22 cellular contexts compared by ENCODE assay signal in genomic region chr11:68859123-68859522, GRCh38. TPM values are rescaled to one million over a fixed set of nuclear protein-coding genes. Genes with fewer than 3 reads are reported as not detected.
DNase-seq lines count a peak whose midpoint lies in the region; ATAC-seq, FAIRE-seq and TF ChIP-seq lines count a peak whose summit lies in the region.
"Had no signal": no experiment of that assay in that cellular context is flagged by ENCODE, and none has a peak within 500 bp of the region (broad histone marks: within the 10 kb centered on the region; RNA-seq: fewer than 3 reads in every experiment).

No MANE protein-coding gene starts in this region.

- H3K4ac ChIP-seq in trophoblast cell (ENCODE audit: low read depth, low read length), result no peak overlapping the region

- no peak overlapping the region for H4K8ac ChIP-seq in trophoblast cell (ENCODE audit: low read depth, low read length)

- H4K20me1 ChIP-seq in HepG2 (ENCODE audit: insufficient read depth, low read length) (no peaks in the 10 kb centered on the region), K562 (replicated peaks; ENCODE audit: control insufficient read depth, insufficient read depth, low read length) (no peaks in the 10 kb centered on the region)

- H3K9ac ChIP-seq in HepG2 (ENCODE audit: insufficient read depth, low read depth, low read length) (no peak overlapping the region), K562 (ENCODE audit: insufficient read depth in 1 of 2, low read depth in 2 of 2, low read length in 2 of 2) (no peak overlapping the region), trophoblast cell (ENCODE audit: low read length) (no peak overlapping the region)
- H3K9ac ChIP-seq: BLaER1 treated with 17β-estradiol and CSF1 and Interleukin-3, amounts not matched to agents 10 nM and 100 nM had no signal

- H3K14ac ChIP-seq in trophoblast cell (ENCODE audit: low read length), result no peak overlapping the region

- H3K23ac ChIP-seq in trophoblast cell (ENCODE audit: low read length), result no peak overlapping the region

- TF ChIP-seq RAD21 in HepG2 (CRISPR knock-in tag; IDR thresholded peaks at IDR 0.05) (no peak), K562 (CRISPR knock-in tag; conservative IDR thresholded peaks at IDR 0.05 in 1 of 2, IDR thresholded peaks at IDR 0.05 in 1 of 2) (no peak)

- H3K4me2 ChIP-seq in HepG2 (ENCODE audit: low read depth, low read length) (no peak overlapping the region), K562 (ENCODE audit: insufficient read depth, low read length) (no peak overlapping the region), trophoblast cell (ENCODE audit: low read length) (no peak overlapping the region)
- H3K4me2 ChIP-seq: BLaER1 treated with 17β-estradiol and CSF1 and Interleukin-3, amounts not matched to agents 10 nM and 100 nM; GM23338 had no signal

- TF ChIP-seq CTCF in HepG2 (CRISPR knock-in tag; IDR thresholded peaks at IDR 0.05) (no peak), right lobe of liver (IDR thresholded peaks at IDR 0.05) (no peak), K562 (IDR thresholded peaks at IDR 0.05 in 2 of 3, conservative IDR thresholded peaks at IDR 0.05 in 1 of 3; ENCODE audit: insufficient read depth in 2 of 3, low read depth in 1 of 3, low read length in 3 of 3) (no peak)
- no peak for TF ChIP-seq CTCF in CD8-positive, alpha-beta T cell (IDR thresholded peaks at IDR 0.05)

- no peaks in the 10 kb centered on the region for H3K9me3 Mint-ChIP-seq in CD8-positive, alpha-beta T cell
- H3K9me3 Mint-ChIP-seq: CD4-positive, alpha-beta T cell had no signal

- H3K9me1 ChIP-seq in K562 (ENCODE audit: control insufficient read depth, insufficient read depth, low read length), result no peaks in the 10 kb centered on the region

- H2BK12ac ChIP-seq in trophoblast cell (ENCODE audit: low read length), result no peak overlapping the region

- BruUV-seq in HepG2 (replicated peaks; lab: Mats Ljungman, UMichigan), result no TSS peak
- BruUV-seq in K562 (replicated peaks; lab: Mats Ljungman, UMichigan), result no TSS peak

- H3K4me3 Mint-ChIP-seq in CD8-positive, alpha-beta T cell, result no peak overlapping the region
- H3K4me3 Mint-ChIP-seq: CD14-positive monocyte; CD4-positive, alpha-beta T cell; GM23338 had no signal

- H3K79me2 ChIP-seq in HepG2 (ENCODE audit: insufficient read depth, low read length) (no peaks in the 10 kb centered on the region), K562 (ENCODE audit: control insufficient read depth, insufficient read depth, low read length) (no peaks in the 10 kb centered on the region), trophoblast cell (ENCODE audit: control insufficient read depth, insufficient read depth, low read length, poor library complexity) (no peaks in the 10 kb centered on the region)

- H3K79me1 ChIP-seq in trophoblast cell (ENCODE audit: low read length), result no peaks in the 10 kb centered on the region

- H3K36me3 ChIP-seq in HepG2 (replicated peaks in 1 of 2; ENCODE audit: control insufficient read depth in 1 of 2, insufficient read depth in 2 of 2, low read length in 2 of 2) (no peaks in the 10 kb centered on the region), right lobe of liver (no peaks in the 10 kb centered on the region), K562 (ENCODE audit: control insufficient read depth, insufficient read depth, low read length) (no peaks in the 10 kb centered on the region), trophoblast cell (ENCODE audit: control insufficient read depth in 1 of 2, insufficient read depth in 2 of 2, low read length in 2 of 2) (no peaks in the 10 kb centered on the region)
- no peaks in the 10 kb centered on the region for H3K36me3 ChIP-seq in CD8-positive, alpha-beta T cell (ENCODE audit: insufficient read depth, low read length)
- H3K36me3 ChIP-seq: BE2C, HAP-1 had no signal

- WGBS in HepG2 (ENCODE audit: low lambda C conversion rate), result 74% methylated on average over 8 of the region's 8 CpGs
- 80% methylated on average over 7 of the region's 8 CpGs for WGBS in right lobe of liver (ENCODE audit: insufficient coverage, low coverage, low lambda C conversion rate, missing lambda C conversion rate)
- 35% methylated on average over 8 of the region's 8 CpGs for WGBS in K562 (ENCODE audit: insufficient coverage, low coverage, missing lambda C conversion rate)
- WGBS in trophoblast cell (ENCODE audit: extremely low coverage, insufficient coverage, insufficient read length), result no CpG with 5 or more reads among the region's 8 CpGs

- H3K27me3 ChIP-seq in HepG2 (ENCODE audit: control insufficient read depth in 1 of 2, insufficient read depth in 2 of 2, low read length in 2 of 2), result peaks cover 0 to 3% of the 10 kb centered on the region in 2 experiments; a peak in 1 of 5 replicates
- H3K27me3 ChIP-seq in right lobe of liver, result no peaks in the 10 kb centered on the region
- peaks cover 0 to 4% of the 10 kb centered on the region in 2 experiments; a peak in 2 of 5 replicates for H3K27me3 ChIP-seq in K562 (ENCODE audit: control insufficient read depth in 2 of 2, insufficient read depth in 2 of 2, low read length in 2 of 2)
- H3K27me3 ChIP-seq in trophoblast cell (ENCODE audit: insufficient read depth, low read length), result peaks cover 8% of the 10 kb centered on the region
- peaks cover 5% of the 10 kb centered on the region for H3K27me3 ChIP-seq in CD8-positive, alpha-beta T cell (ENCODE audit: insufficient read depth, low read length)

- CTCF ChIA-PET in HepG2 (lab: Yijun Ruan, JAX; ENCODE audit: low intra/inter-chr PET ratio, low total read pairs), result no interaction called here
- CTCF ChIA-PET in K562 (lab: Yijun Ruan, JAX; ENCODE audit: low intra/inter-chr PET ratio), result no interaction called here
- CTCF ChIA-PET in CD8-positive, alpha-beta T cell (lab: Charles Lee), result no interaction called here

- POLR2A ChIA-PET in HepG2 (lab: Yijun Ruan, JAX), result interaction anchor here (3.5 kb wide), 1 partner anchor 15 kb away, joined by 31 read pairs; no protein-coding TSS in a partner anchor
- POLR2A ChIA-PET in K562 (lab: Yijun Ruan, JAX), result no interaction called here
- POLR2A ChIA-PET in CD8-positive, alpha-beta T cell (lab: Charles Lee), result no interaction called here

- H2AFZ ChIP-seq in HepG2 (ENCODE audit: low read length) (no peak overlapping the region), K562 (ENCODE audit: low read depth, low read length) (no peak overlapping the region), trophoblast cell (ENCODE audit: insufficient read depth, low read length, poor library complexity) (no peak overlapping the region)
- H2AFZ ChIP-seq: GM23338 had no signal

- no peak overlapping the region for H3K27ac Mint-ChIP-seq in CD8-positive, alpha-beta T cell
- H3K27ac Mint-ChIP-seq: CD14-positive monocyte; CD4-positive, alpha-beta T cell; GM23338 had no signal

- no peak overlapping the region for H4K91ac ChIP-seq in trophoblast cell (ENCODE audit: low read depth, low read length)

- H3K27me3 Mint-ChIP-seq in CD8-positive, alpha-beta T cell (ENCODE audit: low read depth), result peaks cover 8% of the 10 kb centered on the region

- DNase-seq in HepG2 (ENCODE audit: low spot score), result no peak
- DNase-seq in right lobe of liver, result no peak
- DNase-seq in K562 (ENCODE audit: extremely low read depth in 1 of 4, low spot score in 3 of 4), result no peak
- DNase-seq in trophoblast cell, result peak; percentile 83 to 97
- no peak for DNase-seq in CD8-positive, alpha-beta T cell
- DNase-seq: BE2C; Calu3; CD4-positive, alpha-beta T cell; COR-L47; DMS53; DMS79 treated with DMSO at 0.1 percent for 48 hours had no signal

- TF ChIP-seq EP300 in HepG2 (IDR thresholded peaks at IDR 0.05; ENCODE audit: low read depth in 2 of 2, low read length in 2 of 2) (no peak), HepG2 (CRISPR knock-in tag; IDR thresholded peaks at IDR 0.05; ENCODE audit: borderline replicate concordance) (no peak), K562 (IDR thresholded peaks at IDR 0.05; ENCODE audit: low read length) (no peak)

- no peak overlapping the region for H2BK120ac ChIP-seq in trophoblast cell (ENCODE audit: insufficient read depth, low read length, poor library complexity)

- ATAC-seq in HepG2 (no peak), right lobe of liver (no peak), K562 (no peak), GM21576 (IDR thresholded peaks at IDR 0.05; ENCODE audit: unreplicated experiment) (no peak), HG03135 (IDR thresholded peaks at IDR 0.05; ENCODE audit: unreplicated experiment) (no peak)
- ATAC-seq in CD8-positive, alpha-beta T cell, result no peak
- ATAC-seq: GM23338 had no signal

- peaks cover 3% of the 10 kb centered on the region for H3K36me3 Mint-ChIP-seq in CD8-positive, alpha-beta T cell
- H3K36me3 Mint-ChIP-seq: CD14-positive monocyte had no signal

- H3K18ac ChIP-seq in trophoblast cell (ENCODE audit: low read length), result no peak overlapping the region

- no peak overlapping the region for H4K12ac ChIP-seq in trophoblast cell (ENCODE audit: low read depth, low read length)

- H3K27ac ChIP-seq in HepG2 (ENCODE audit: extremely low read length, insufficient read depth, low read length), result no peak overlapping the region
- H3K27ac ChIP-seq in right lobe of liver, result peak overlapping the region in 1 of 3 donors; percentile 75
- no peak overlapping the region for H3K27ac ChIP-seq in K562 (ENCODE audit: extremely low read depth, low read depth, low read length)
- no peak overlapping the region for H3K27ac ChIP-seq in trophoblast cell (ENCODE audit: low read depth, low read length)
- H3K27ac ChIP-seq in CD8-positive, alpha-beta T cell (ENCODE audit: low read depth, low read length), result no peak overlapping the region
- H3K27ac ChIP-seq: 22Rv1; BLaER1 treated with 17β-estradiol and CSF1 and Interleukin-3, amounts not matched to agents 10 nM and 100 nM had no signal

- TF ChIP-seq POLR2A in HepG2 (IDR thresholded peaks at IDR 0.05; ENCODE audit: insufficient read depth in 1 of 2, low read depth in 2 of 2, low read length in 2 of 2) (no peak), right lobe of liver (IDR thresholded peaks at IDR 0.05) (no peak), K562 (conservative IDR thresholded peaks at IDR 0.05) (no peak)

- H3K4me1 Mint-ChIP-seq in CD8-positive, alpha-beta T cell (ENCODE audit: low read depth), result peaks cover 3% of the 10 kb centered on the region

- H3K9me3 ChIP-seq in HepG2 (ENCODE audit: low read length), result peaks cover 8% of the 10 kb centered on the region
- no peaks in the 10 kb centered on the region for H3K9me3 ChIP-seq in right lobe of liver
- 0 out of 2 replicates have a peak, but pooled peaks cover 4% of the 10 kb centered on the region for H3K9me3 ChIP-seq in K562 (replicated peaks; ENCODE audit: control insufficient read depth, insufficient read depth, low read depth, low read length)
- H3K9me3 ChIP-seq in trophoblast cell (ENCODE audit: insufficient read depth, low read depth, low read length), result peaks cover 7% of the 10 kb centered on the region
- H3K9me3 ChIP-seq in CD8-positive, alpha-beta T cell (ENCODE audit: low read length), result peaks cover 2% of the 10 kb centered on the region

- no peak overlapping the region for H2BK5ac ChIP-seq in trophoblast cell (ENCODE audit: low read depth, low read length, poor library complexity)

- intact Hi-C loops in HepG2 (cut with micrococcal nuclease; ENCODE audit: unreplicated experiment), result no loop called here
- intact Hi-C loops in right lobe of liver (cut with DNase I), result no loop called here
- intact Hi-C loops in K562 (cut with micrococcal nuclease), result no loop called here
- intact Hi-C loops in CD8-positive, alpha-beta T cell (cut with DNase I, micrococcal nuclease), result no loop called here

- H3K4me3 ChIP-seq in HepG2 (replicated peaks in 1 of 3; ENCODE audit: insufficient read depth in 1 of 3, low read depth in 2 of 3, low read length in 3 of 3) (no peak overlapping the region), right lobe of liver (no peak overlapping the region), K562 (no peak overlapping the region), trophoblast cell (ENCODE audit: low read depth, low read length) (no peak overlapping the region)
- no peak overlapping the region for H3K4me3 ChIP-seq in CD8-positive, alpha-beta T cell (ENCODE audit: low read depth, low read length)
- H3K4me3 ChIP-seq: BLaER1 treated with 17β-estradiol and CSF1 and Interleukin-3, amounts not matched to agents 10 nM and 100 nM; GM23338; HAP-1 had no signal

- H3K4me1 ChIP-seq in HepG2 (ENCODE audit: insufficient read depth, low read length) (peaks cover 45% of the 10 kb centered on the region), right lobe of liver (peaks cover 5 to 19% (median 11%) of the 10 kb centered on the region in 4 donors), K562 (replicated peaks in 1 of 2; ENCODE audit: control insufficient read depth in 2 of 2, insufficient read depth in 2 of 2, low read length in 2 of 2) (peaks cover 16 to 27% of the 10 kb centered on the region in 2 experiments), trophoblast cell (ENCODE audit: control insufficient read depth in 1 of 2, insufficient read depth in 2 of 2, low read length in 2 of 2) (peaks cover 3 to 7% of the 10 kb centered on the region in 2 experiments)
- H3K4me1 ChIP-seq in CD8-positive, alpha-beta T cell (ENCODE audit: insufficient read depth, low read length), result peaks cover 6% of the 10 kb centered on the region
- H3K4me1 ChIP-seq: BE2C had no signal

- no peak overlapping the region for H2AK5ac ChIP-seq in trophoblast cell (ENCODE audit: low read length)

- in situ Hi-C loops in HepG2 (cut with HindIII; ENCODE audit: extremely low pct_ligation_motif_present, low pct_unique_long_range_greater_than_20kb), result no loop called here
- in situ Hi-C loops in K562 (cut with MboI), result no loop called here

- FAIRE-seq in HepG2 (lab: Jason Lieb, UNC) (no peak), K562 (lab: Jason Lieb, UNC) (no peak)
- FAIRE-seq: A204.1, G401.6, GM19239, H54 had no signal

RNA-seq across cellular contexts. Expression of gene CPT1A, which starts 17.4 kb away (rescaled TPM):
- total RNA-seq in HepG2 (2016; rRNA removed; fragmentation: Illumina TruSeq; extraction: Trizol) (5.9 and 7.0 TPM in 2 replicates), right lobe of liver (100 to 1,000 TPM in 3 of 6 experiments, 10 to 100 TPM in 3; 30.5 to 152 (median 90.8) TPM), K562 (2014; rRNA removed) (12.1 and 12.3 TPM in 2 replicates), K562 (2014; rRNA removed; fragmentation: Illumina TruSeq; extraction: Trizol) (12.3 and 13.0 TPM in 2 replicates), K562 (2015; rRNA removed; fragmentation: Illumina TruSeq; extraction: Trizol) (15.7 and 16.1 TPM in 2 replicates), K562 (2021) (29.1 and 30.9 TPM in 2 replicates)
- total RNA-seq in HepG2 (2016; cell fraction: cytosol; rRNA removed; fragmentation: Illumina TruSeq; extraction: Trizol; ENCODE audit: low read depth), result 2.1 and 2.2 TPM in 2 replicates
- total RNA-seq in HepG2 (2016; cell fraction: insoluble cytoplasmic fraction; rRNA removed; fragmentation: Illumina TruSeq; extraction: Trizol), result 5.0 and 7.5 TPM in 2 replicates
- total RNA-seq in HepG2 (2016; cell fraction: membrane; rRNA removed; fragmentation: Illumina TruSeq; extraction: Trizol), result 4.1 and 4.3 TPM in 2 replicates
- 9.1 and 10.4 TPM in 2 replicates for total RNA-seq in HepG2 (2016; cell fraction: nucleus; rRNA removed; fragmentation: Illumina TruSeq; extraction: Trizol)
- polyA plus RNA-seq in HepG2 (2011; rRNA removed) (7.1 and 14.3 TPM in 2 replicates), K562 (2011; rRNA removed) (3.6 and 4.8 TPM in 2 replicates), K562 (2014; fragmentation: Illumina TruSeq; extraction: Trizol) (17.9 and 19.0 TPM in 2 replicates), K562 (2014; fragmentation: Nextera tagmentation; extraction: Ambion mirVana) (1 to 10 TPM; 2.6 to 3.0 TPM), K562 (2014; rRNA removed) (9.6 and 10.6 TPM in 2 replicates)
- 5.2 and 8.0 TPM in 2 replicates for polyA plus RNA-seq in HepG2 (2011; cell fraction: cytosol; rRNA removed)
- polyA plus RNA-seq in HepG2 (2011; cell fraction: nucleus; rRNA removed), result 21.8 and 25.1 TPM in 2 replicates
- 29.0 and 36.7 TPM in 2 replicates for polyA plus RNA-seq in HepG2 (2012)
- 0.69 and 0.71 TPM in 2 replicates for polyA plus RNA-seq in HepG2 (2016; cell fraction: cytosol; fragmentation: Illumina TruSeq; extraction: Trizol; ENCODE audit: low read depth)
- 3.6 and 4.1 TPM in 2 replicates for polyA plus RNA-seq in HepG2 (2016; cell fraction: insoluble cytoplasmic fraction; fragmentation: Illumina TruSeq; extraction: Trizol; ENCODE audit: low read depth)
- 1.4 and 1.9 TPM in 2 replicates for polyA plus RNA-seq in HepG2 (2016; cell fraction: membrane; fragmentation: Illumina TruSeq; extraction: Trizol; ENCODE audit: low read depth)
- polyA plus RNA-seq in HepG2 (2016; cell fraction: nucleus; fragmentation: Illumina TruSeq; extraction: Trizol; ENCODE audit: insufficient read depth, low read depth), result 11.0 and 11.5 TPM in 2 replicates
- 29.7 and 125 TPM in 2 replicates for polyA minus RNA-seq in HepG2 (2011; rRNA and poly(A)+ RNA removed; ENCODE audit: low replicate concordance)
- polyA minus RNA-seq in HepG2 (2011; cell fraction: cytosol; rRNA and poly(A)+ RNA removed), result 18.2 and 34.1 TPM in 2 replicates
- 14.2 and 22.8 TPM in 2 replicates for polyA minus RNA-seq in HepG2 (2011; cell fraction: nucleus; rRNA and poly(A)+ RNA removed)
- total RNA-seq in K562 (2011; cell fraction: chromatin; rRNA removed; ENCODE audit: low replicate concordance), result 27.6 and 42.4 TPM in 2 replicates
- 32.0 and 35.1 TPM in 2 replicates for total RNA-seq in K562 (2011; cell fraction: nucleolus; rRNA removed)
- total RNA-seq in K562 (2011; cell fraction: nucleoplasm; rRNA removed), result 40.3 and 44.9 TPM in 2 replicates
- polyA plus RNA-seq in K562 (2011; cell fraction: cytosol; rRNA removed), result 4.1 and 5.2 TPM in 2 replicates
- 7.6 and 13.2 TPM in 2 replicates for polyA plus RNA-seq in K562 (2011; cell fraction: nucleus; rRNA removed)
- polyA plus RNA-seq in K562 (2012), result 16.6 and 17.9 TPM in 2 replicates
- 8.5 and 13.9 TPM in 2 replicates for polyA minus RNA-seq in K562 (2011; rRNA and poly(A)+ RNA removed)
- 16.5 and 22.4 TPM in 2 replicates for polyA minus RNA-seq in K562 (2011; cell fraction: cytosol; rRNA and poly(A)+ RNA removed)
- polyA minus RNA-seq in K562 (2011; cell fraction: nucleus; rRNA and poly(A)+ RNA removed), result 4.4 and 5.4 TPM in 2 replicates
- 0.17 and 0.21 TPM in 2 replicates for polyA plus RNA-seq in trophoblast cell (2013)
- 10 to 100 TPM in 1 of 2 experiments, 1 to 10 TPM in 1; 9.5 to 12.3 TPM for total RNA-seq in CD8-positive, alpha-beta T cell

RNA-seq across cellular contexts. Expression of gene MRPL21, which starts 44.5 kb away (rescaled TPM):
- total RNA-seq in HepG2 (2016; rRNA removed; fragmentation: Illumina TruSeq; extraction: Trizol) (100 and 128 TPM in 2 replicates), right lobe of liver (10 to 100 TPM; 18.8 to 50.4 (median 26.0) TPM), K562 (2014; rRNA removed) (254 and 255 TPM in 2 replicates), K562 (2014; rRNA removed; fragmentation: Illumina TruSeq; extraction: Trizol) (196 and 207 TPM in 2 replicates), K562 (2015; rRNA removed; fragmentation: Illumina TruSeq; extraction: Trizol) (207 and 219 TPM in 2 replicates), K562 (2021) (201 and 238 TPM in 2 replicates)
- 51.5 and 56.8 TPM in 2 replicates for total RNA-seq in HepG2 (2016; cell fraction: cytosol; rRNA removed; fragmentation: Illumina TruSeq; extraction: Trizol; ENCODE audit: low read depth)
- total RNA-seq in HepG2 (2016; cell fraction: insoluble cytoplasmic fraction; rRNA removed; fragmentation: Illumina TruSeq; extraction: Trizol), result 90.5 and 136 TPM in 2 replicates
- total RNA-seq in HepG2 (2016; cell fraction: membrane; rRNA removed; fragmentation: Illumina TruSeq; extraction: Trizol), result 53.3 and 53.5 TPM in 2 replicates
- 41.8 and 43.3 TPM in 2 replicates for total RNA-seq in HepG2 (2016; cell fraction: nucleus; rRNA removed; fragmentation: Illumina TruSeq; extraction: Trizol)
- polyA plus RNA-seq in HepG2 (2011; rRNA removed) (56.3 and 61.5 TPM in 2 replicates), K562 (2011; rRNA removed) (194 and 232 TPM in 2 replicates), K562 (2014; fragmentation: Illumina TruSeq; extraction: Trizol) (203 and 210 TPM in 2 replicates), K562 (2014; fragmentation: Nextera tagmentation; extraction: Ambion mirVana) (100 to 1,000 TPM; 448 to 618 TPM), K562 (2014; rRNA removed) (328 and 364 TPM in 2 replicates)
- polyA plus RNA-seq in HepG2 (2011; cell fraction: cytosol; rRNA removed), result 52.8 and 61.9 TPM in 2 replicates
- polyA plus RNA-seq in HepG2 (2011; cell fraction: nucleus; rRNA removed), result 26.4 and 27.8 TPM in 2 replicates
- polyA plus RNA-seq in HepG2 (2012), result 49.9 and 56.6 TPM in 2 replicates
- polyA plus RNA-seq in HepG2 (2016; cell fraction: cytosol; fragmentation: Illumina TruSeq; extraction: Trizol; ENCODE audit: low read depth), result 48.1 and 59.5 TPM in 2 replicates
- polyA plus RNA-seq in HepG2 (2016; cell fraction: insoluble cytoplasmic fraction; fragmentation: Illumina TruSeq; extraction: Trizol; ENCODE audit: low read depth), result 119 and 125 TPM in 2 replicates
- polyA plus RNA-seq in HepG2 (2016; cell fraction: membrane; fragmentation: Illumina TruSeq; extraction: Trizol; ENCODE audit: low read depth), result 41.7 and 46.4 TPM in 2 replicates
- polyA plus RNA-seq in HepG2 (2016; cell fraction: nucleus; fragmentation: Illumina TruSeq; extraction: Trizol; ENCODE audit: insufficient read depth, low read depth), result 59.6 and 63.8 TPM in 2 replicates
- polyA minus RNA-seq in HepG2 (2011; rRNA and poly(A)+ RNA removed; ENCODE audit: low replicate concordance), result 26.5 and 74.2 TPM in 2 replicates
- polyA minus RNA-seq in HepG2 (2011; cell fraction: cytosol; rRNA and poly(A)+ RNA removed), result 12.5 and 18.9 TPM in 2 replicates
- polyA minus RNA-seq in HepG2 (2011; cell fraction: nucleus; rRNA and poly(A)+ RNA removed), result 21.3 and 25.6 TPM in 2 replicates
- total RNA-seq in K562 (2011; cell fraction: chromatin; rRNA removed; ENCODE audit: low replicate concordance), result 59.2 and 99.2 TPM in 2 replicates
- 79.2 and 104 TPM in 2 replicates for total RNA-seq in K562 (2011; cell fraction: nucleolus; rRNA removed)
- total RNA-seq in K562 (2011; cell fraction: nucleoplasm; rRNA removed), result 83.7 and 85.4 TPM in 2 replicates
- polyA plus RNA-seq in K562 (2011; cell fraction: cytosol; rRNA removed), result 126 and 191 TPM in 2 replicates
- polyA plus RNA-seq in K562 (2011; cell fraction: nucleus; rRNA removed), result 88.4 and 93.3 TPM in 2 replicates
- polyA plus RNA-seq in K562 (2012), result 124 and 195 TPM in 2 replicates
- polyA minus RNA-seq in K562 (2011; rRNA and poly(A)+ RNA removed), result 76.5 and 99.7 TPM in 2 replicates
- polyA minus RNA-seq in K562 (2011; cell fraction: cytosol; rRNA and poly(A)+ RNA removed), result 47.3 and 49.9 TPM in 2 replicates
- 40.5 and 55.1 TPM in 2 replicates for polyA minus RNA-seq in K562 (2011; cell fraction: nucleus; rRNA and poly(A)+ RNA removed)
- 47.9 and 49.0 TPM in 2 replicates for polyA plus RNA-seq in trophoblast cell (2013)
- 10 to 100 TPM; 48.4 to 53.6 TPM for total RNA-seq in CD8-positive, alpha-beta T cell

RNA-seq across cellular contexts. Expression of gene IGHMBP2, which starts 44.6 kb away (rescaled TPM):
- total RNA-seq in HepG2 (2016; rRNA removed; fragmentation: Illumina TruSeq; extraction: Trizol) (5.9 and 9.9 TPM in 2 replicates), right lobe of liver (10 to 100 TPM in 4 of 6 experiments, 1 to 10 TPM in 2; 5.8 to 21.2 (median 11.5) TPM), K562 (2014; rRNA removed) (12.5 and 15.9 TPM in 2 replicates), K562 (2014; rRNA removed; fragmentation: Illumina TruSeq; extraction: Trizol) (8.3 and 11.7 TPM in 2 replicates), K562 (2015; rRNA removed; fragmentation: Illumina TruSeq; extraction: Trizol) (11.6 and 14.5 TPM in 2 replicates), K562 (2021) (24.8 and 28.9 TPM in 2 replicates)
- total RNA-seq in HepG2 (2016; cell fraction: cytosol; rRNA removed; fragmentation: Illumina TruSeq; extraction: Trizol; ENCODE audit: low read depth), result 3.2 and 3.6 TPM in 2 replicates
- 4.3 and 13.3 TPM in 2 replicates for total RNA-seq in HepG2 (2016; cell fraction: insoluble cytoplasmic fraction; rRNA removed; fragmentation: Illumina TruSeq; extraction: Trizol)
- 4.7 and 5.4 TPM in 2 replicates for total RNA-seq in HepG2 (2016; cell fraction: membrane; rRNA removed; fragmentation: Illumina TruSeq; extraction: Trizol)
- total RNA-seq in HepG2 (2016; cell fraction: nucleus; rRNA removed; fragmentation: Illumina TruSeq; extraction: Trizol), result 12.8 and 19.6 TPM in 2 replicates
- polyA plus RNA-seq in HepG2 (2011; rRNA removed) (8.9 and 11.4 TPM in 2 replicates), K562 (2011; rRNA removed) (14.5 and 21.1 TPM in 2 replicates), K562 (2014; fragmentation: Illumina TruSeq; extraction: Trizol) (18.8 and 20.7 TPM in 2 replicates), K562 (2014; fragmentation: Nextera tagmentation; extraction: Ambion mirVana) (1 to 10 TPM; 1.6 to 1.8 TPM), K562 (2014; rRNA removed) (16.3 and 18.6 TPM in 2 replicates)
- polyA plus RNA-seq in HepG2 (2011; cell fraction: cytosol; rRNA removed), result 3.7 and 3.8 TPM in 2 replicates
- polyA plus RNA-seq in HepG2 (2011; cell fraction: nucleus; rRNA removed), result 32.6 and 32.7 TPM in 2 replicates
- 8.7 and 9.4 TPM in 2 replicates for polyA plus RNA-seq in HepG2 (2012)
- polyA plus RNA-seq in HepG2 (2016; cell fraction: cytosol; fragmentation: Illumina TruSeq; extraction: Trizol; ENCODE audit: low read depth), result 1.2 and 1.7 TPM in 2 replicates
- 6.1 and 8.6 TPM in 2 replicates for polyA plus RNA-seq in HepG2 (2016; cell fraction: insoluble cytoplasmic fraction; fragmentation: Illumina TruSeq; extraction: Trizol; ENCODE audit: low read depth)
- 3.5 and 3.6 TPM in 2 replicates for polyA plus RNA-seq in HepG2 (2016; cell fraction: membrane; fragmentation: Illumina TruSeq; extraction: Trizol; ENCODE audit: low read depth)
- polyA plus RNA-seq in HepG2 (2016; cell fraction: nucleus; fragmentation: Illumina TruSeq; extraction: Trizol; ENCODE audit: insufficient read depth, low read depth), result 34.8 and 38.5 TPM in 2 replicates
- polyA minus RNA-seq in HepG2 (2011; rRNA and poly(A)+ RNA removed; ENCODE audit: low replicate concordance), result 24.9 and 42.4 TPM in 2 replicates
- 8.0 and 8.1 TPM in 2 replicates for polyA minus RNA-seq in HepG2 (2011; cell fraction: cytosol; rRNA and poly(A)+ RNA removed)
- polyA minus RNA-seq in HepG2 (2011; cell fraction: nucleus; rRNA and poly(A)+ RNA removed), result 22.9 and 24.8 TPM in 2 replicates
- 109 and 159 TPM in 2 replicates for total RNA-seq in K562 (2011; cell fraction: chromatin; rRNA removed; ENCODE audit: low replicate concordance)
- total RNA-seq in K562 (2011; cell fraction: nucleolus; rRNA removed), result 75.3 and 75.5 TPM in 2 replicates
- total RNA-seq in K562 (2011; cell fraction: nucleoplasm; rRNA removed), result 61.4 and 66.5 TPM in 2 replicates
- 8.1 and 11.3 TPM in 2 replicates for polyA plus RNA-seq in K562 (2011; cell fraction: cytosol; rRNA removed)
- polyA plus RNA-seq in K562 (2011; cell fraction: nucleus; rRNA removed), result 61.4 and 78.3 TPM in 2 replicates
- 10.6 and 12.2 TPM in 2 replicates for polyA plus RNA-seq in K562 (2012)
- polyA minus RNA-seq in K562 (2011; rRNA and poly(A)+ RNA removed), result 14.0 and 15.0 TPM in 2 replicates
- 10.6 and 14.2 TPM in 2 replicates for polyA minus RNA-seq in K562 (2011; cell fraction: cytosol; rRNA and poly(A)+ RNA removed)
- polyA minus RNA-seq in K562 (2011; cell fraction: nucleus; rRNA and poly(A)+ RNA removed), result 30.6 and 45.2 TPM in 2 replicates
- 6.2 and 6.6 TPM in 2 replicates for polyA plus RNA-seq in trophoblast cell (2013)
- 10 to 100 TPM; 25.5 to 27.3 TPM for total RNA-seq in CD8-positive, alpha-beta T cell

Comparison
In these comparisons a context has a peak if more than half of its experiments do, and no peak if none do; other contexts are left out.
1. DNase-seq: peak in trophoblast cell (2 of 2); none in HepG2 (single experiment), right lobe of liver (0 of 3), K562 (0 of 4) and CD8-positive, alpha-beta T cell (0 of 7).
2. Of the 241 proteins assayed by ChIP-seq in both HepG2 and K562: peak only in HepG2: none; only in K562: KDM1A; in both: none; in neither: 240.